Comparison of ENCODE assay signal across 20 cellular contexts in the genomic region with DNA sequence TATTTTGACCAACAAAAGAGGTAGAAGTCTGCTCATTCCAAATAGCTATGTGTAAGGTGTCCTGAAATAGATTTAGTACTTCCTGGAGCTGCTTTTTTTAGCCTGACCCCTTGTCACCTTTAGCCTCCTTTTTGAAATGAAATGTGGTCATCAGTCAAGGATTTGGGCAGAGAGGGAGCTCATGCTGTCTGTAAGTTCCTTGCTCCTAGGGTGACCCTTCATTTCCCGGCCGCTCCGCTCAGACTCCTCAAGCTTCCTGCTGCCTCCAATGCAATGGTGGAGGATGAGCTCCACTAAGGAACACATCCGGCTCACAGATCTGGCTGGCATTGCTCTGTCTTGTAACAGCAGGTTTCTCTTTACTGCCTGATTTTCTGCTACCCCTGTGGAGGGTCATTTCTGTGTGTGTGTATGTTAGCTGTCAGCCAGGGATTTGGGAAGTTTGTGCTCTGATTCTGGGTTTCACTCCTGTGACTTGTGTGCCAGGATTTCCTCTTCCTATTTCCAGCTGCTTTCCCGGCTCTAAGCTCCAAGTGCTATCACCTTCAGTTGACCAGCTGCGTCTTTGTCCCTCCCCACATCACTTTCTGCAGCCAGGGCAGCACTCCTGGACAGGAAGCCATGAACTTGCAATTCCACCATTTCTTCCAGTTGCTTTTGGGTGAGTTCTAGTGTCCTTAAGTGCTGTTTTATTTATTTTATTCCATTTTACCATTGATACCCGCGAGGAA.
A peak's percentile ranks its signal among the peaks of the same experiment; 100 is the strongest.
DNase-seq lines count a peak whose midpoint lies in the region; ATAC-seq, FAIRE-seq and TF ChIP-seq lines count a peak whose summit lies in the region.
"Had no signal": no experiment of that assay in that cellular context is flagged by ENCODE, and none has a peak within 500 bp of the region (broad histone marks: within the 10 kb centered on the region; RNA-seq: fewer than 3 reads in every experiment).

No MANE protein-coding gene starts in this region.

- no peak overlapping the region for H2BK5ac ChIP-seq in H1 (ENCODE audit: low read depth, low read length)

- no peak for TF ChIP-seq EP300 in H1 (IDR thresholded peaks at IDR 0.05; ENCODE audit: borderline replicate concordance in 1 of 2, low read depth in 2 of 2, low read length in 2 of 2)

- TF ChIP-seq CTCF in H1 (IDR thresholded peaks at IDR 0.05; ENCODE audit: control extremely low read depth in 1 of 3, insufficient read depth in 1 of 3, low read depth in 1 of 3, low read length in 3 of 3) (no peak), psoas muscle (IDR thresholded peaks at IDR 0.05) (no peak)

- peak overlapping the region; percentile 74 for H2AFZ ChIP-seq in H1 (ENCODE audit: low read length)

- WGBS in H1 (ENCODE audit: extremely low coverage in 1 of 2, insufficient coverage in 1 of 2, insufficient read length in 1 of 2, insufficient replicate concordance in 2 of 2, low coverage in 1 of 2, low lambda C conversion rate in 2 of 2, missing lambda C conversion rate in 1 of 2), 2 experiments = 92% methylated on average over 8 of the region's 8 CpGs; no CpG with 5 or more reads in 1 of the 2 experiments
- 25 to 37% (median 25%) methylated on average over 8 of the region's 8 CpGs for WGBS in psoas muscle, 3 donors

- no peak for TF ChIP-seq POLR2A in H1 (IDR thresholded peaks at IDR 0.05; ENCODE audit: control extremely low read depth in 1 of 2, low read depth in 2 of 2, low read length in 2 of 2)

- no peak overlapping the region for H4K91ac ChIP-seq in H1 (replicated peaks; ENCODE audit: insufficient read length, low read length)

- H3K79me1 ChIP-seq in H1 (ENCODE audit: low read depth, low read length) = no peaks in the 10 kb centered on the region

- H3K27me3 ChIP-seq in H1 (replicated peaks in 1 of 4; ENCODE audit: control insufficient read depth in 3 of 4, extremely low read depth in 1 of 4, insufficient read depth in 3 of 4, low read length in 3 of 4) (no peaks in the 10 kb centered on the region), psoas muscle (ENCODE audit: insufficient read depth in 3 of 3, low read length in 2 of 3) (no peaks in the 10 kb centered on the region)
- H3K27me3 ChIP-seq: Peyer's patch had no signal

- H2BK15ac ChIP-seq in H1 (ENCODE audit: low read length) = no peak overlapping the region

- H3K23me2 ChIP-seq in H1 (ENCODE audit: low read depth, low read length) = no peaks in the 10 kb centered on the region

- H3K9ac ChIP-seq in H1 (replicated peaks in 1 of 4; ENCODE audit: extremely low read depth in 1 of 4, low read depth in 3 of 4, low read length in 3 of 4) = no peak overlapping the region
- H3K9ac ChIP-seq: SK-N-SH had no signal

- no peak overlapping the region for H3K56ac ChIP-seq in H1 (replicated peaks; ENCODE audit: insufficient read length, low read depth, low read length)

- H3K9me3 ChIP-seq in H1 (ENCODE audit: insufficient read depth in 2 of 2, low read depth in 1 of 2, low read length in 1 of 2) (0 out of 4 replicates have a peak, but pooled peaks cover 0 to 2% of the 10 kb centered on the region in 2 experiments), psoas muscle (no peaks in the 10 kb centered on the region)
- H3K9me3 ChIP-seq: HAP-1, Peyer's patch, SK-N-SH had no signal

- no peak for TF ChIP-seq RAD21 in H1 (IDR thresholded peaks at IDR 0.05 in 1 of 2, conservative IDR thresholded peaks at IDR 0.05 in 1 of 2; ENCODE audit: low read depth in 2 of 2, low read length in 2 of 2)

- DNase-seq in NCI-H69 (lab: John Stamatoyannopoulos, UW) = peak; percentile 12
- no peak for DNase-seq in H1 (ENCODE audit: low read depth in 1 of 2, low spot score in 2 of 2)
- peak; percentile 38 for DNase-seq in left ventricle myocardium superior
- DNase-seq in psoas muscle = no peak
- DNase-seq in SHP77 (lab: John Stamatoyannopoulos, UW) = no peak
- no peak for DNase-seq in activated effector memory CD4-positive, alpha-beta T cell treated with anti-CD3 and anti-CD28 coated beads, Interleukin-2, amount 50 U/mL, for 16 hours
- DNase-seq: ACHN; DMS79 treated with DMSO at 0.1 percent for 48 hours; IMR-90; NCI-H1417; NCI-H187 treated with DMSO at 0.1 percent for 48 hours; NCI-H345; NCI-H524 treated with DMSO at 0.1 percent for 48 hours; NK-92 treated with Interleukin-12 subunit alpha and Interleukin-12 subunit beta, amount 100 ng/mL, for 24 hours; Peyer's patch; SHP77 treated with DMSO at 0.1 percent for 48 hours; SK-N-SH had no signal

- H4K5ac ChIP-seq in H1 (ENCODE audit: insufficient read length, low read depth, low read length) = no peak overlapping the region

- H3K4me1 ChIP-seq in H1 (replicated peaks in 1 of 4; ENCODE audit: control insufficient read depth in 3 of 4, insufficient read depth in 4 of 4, low read length in 3 of 4) (no peaks in the 10 kb centered on the region), psoas muscle (peaks cover 19% of the 10 kb centered on the region)
- H3K4me1 ChIP-seq: HAP-1, Peyer's patch had no signal

- H3K4ac ChIP-seq in H1 (replicated peaks; ENCODE audit: insufficient read length, low read depth, low read length) = no peak overlapping the region

- H3K36me3 ChIP-seq in H1 (ENCODE audit: control insufficient read depth in 2 of 4, insufficient read depth in 4 of 4, low read length in 3 of 4) (no peaks in the 10 kb centered on the region), psoas muscle (ENCODE audit: insufficient read depth in 1 of 2, low read depth in 1 of 2) (no peaks in the 10 kb centered on the region)
- H3K36me3 ChIP-seq: HAP-1, Peyer's patch had no signal

- peak; percentile 84 for ATAC-seq in left ventricle myocardium superior
- ATAC-seq in psoas muscle = peak; percentile 71 to 94 (median 88)
- ATAC-seq in HG03521 (IDR thresholded peaks at IDR 0.05; ENCODE audit: unreplicated experiment) = no peak

- H3K23ac ChIP-seq in H1 (ENCODE audit: insufficient read length) = no peak overlapping the region

- H3K4me2 ChIP-seq in H1 (ENCODE audit: insufficient read depth in 1 of 2, low read depth in 2 of 2, low read length in 2 of 2) = no peak overlapping the region
- H3K4me2 ChIP-seq: SK-N-SH had no signal

- CTCF ChIA-PET in H1 (lab: Charles Lee; ENCODE audit: partially characterized antibody) = interaction anchor here (0.6 to 1.8 kb wide), 2 partner anchors 197 to 198 kb away, joined by 3 to 4 read pairs; no protein-coding TSS in a partner anchor

- H2BK12ac ChIP-seq in H1 (ENCODE audit: low read depth, low read length) = no peak overlapping the region

- H4K8ac ChIP-seq in H1 (ENCODE audit: extremely low read depth, insufficient read depth, low read length) = no peak overlapping the region

- no peak overlapping the region for H3K4me3 ChIP-seq in H1 (ENCODE audit: extremely low read depth in 1 of 4, insufficient read depth in 2 of 4, low read depth in 3 of 4, low read length in 4 of 4)
- H3K4me3 ChIP-seq in psoas muscle = no peak overlapping the region
- H3K4me3 ChIP-seq: HAP-1, Peyer's patch had no signal

- no peak overlapping the region for H2BK20ac ChIP-seq in H1 (ENCODE audit: low read length)

- no peak overlapping the region for H2AK5ac ChIP-seq in H1 (ENCODE audit: low read depth, low read length)

- no peak overlapping the region for H3K18ac ChIP-seq in H1 (ENCODE audit: extremely low read depth, low read length)

- no peaks in the 10 kb centered on the region for H3K79me2 ChIP-seq in H1 (ENCODE audit: control insufficient read depth in 1 of 2, insufficient read depth in 2 of 2, low read length in 2 of 2)

- H3K14ac ChIP-seq in H1 (ENCODE audit: insufficient read length) = no peak overlapping the region

- no peak for FAIRE-seq in H1 (lab: Jason Lieb, UNC)

- H2BK120ac ChIP-seq in H1 (replicated peaks; ENCODE audit: low read depth, low read length) = no peak overlapping the region

- POLR2A ChIA-PET in H1 (lab: Charles Lee; ENCODE audit: partially characterized antibody) = no interaction called here

- H3K27ac ChIP-seq in H1 (ENCODE audit: low read depth, low read length) (no peak overlapping the region), psoas muscle (peak overlapping the region; percentile 62)
- H3K27ac ChIP-seq: C4-2B, Peyer's patch had no signal

- intact Hi-C loops in left ventricle myocardium superior (cut with micrococcal nuclease) = no loop called here
- intact Hi-C loops in psoas muscle (cut with DNase I) = no loop called here

- H4K20me1 ChIP-seq in H1 (replicated peaks in 1 of 2; ENCODE audit: control insufficient read depth in 1 of 2, insufficient read depth in 2 of 2, low read length in 2 of 2) = no peaks in the 10 kb centered on the region

TF ChIP-seq in H1, 55 proteins besides CTCF, POLR2A, EP300 and RAD21 (continues in another document):
- TF ChIP-seq TCF12 (IDR thresholded peaks at IDR 0.05; ENCODE audit: low read depth, low read length) (no peak), TAF1 (IDR thresholded peaks at IDR 0.05; ENCODE audit: low read depth, low read length) (no peak), SP2 (IDR thresholded peaks at IDR 0.05; ENCODE audit: low read length) (no peak), TBP (IDR thresholded peaks at IDR 0.05; ENCODE audit: low read depth, low read length) (no peak), HDAC2 (IDR thresholded peaks at IDR 0.05; ENCODE audit: borderline replicate concordance in 1 of 2, low read depth in 2 of 2, low read length in 2 of 2) (no peak), GABPA (IDR thresholded peaks at IDR 0.05; ENCODE audit: borderline replicate concordance, insufficient read depth, low read length) (no peak), SAP30 (IDR thresholded peaks at IDR 0.05; ENCODE audit: insufficient read depth, insufficient replicate concordance, low read length) (no peak), YY1 (IDR thresholded peaks at IDR 0.05; ENCODE audit: low read depth, low read length) (no peak), POLR2AphosphoS5 (IDR thresholded peaks at IDR 0.05; ENCODE audit: low read depth, low read length) (no peak), KDM4A (IDR thresholded peaks at IDR 0.05; ENCODE audit: low read depth, low read length, severe bottlenecking) (no peak), EZH2 (IDR thresholded peaks at IDR 0.05; ENCODE audit: low read depth, low read length, severe bottlenecking) (no peak), CBX5 (IDR thresholded peaks at IDR 0.05; ENCODE audit: low read depth, low read length) (no peak)
- TF ChIP-seq, protein P1, sequence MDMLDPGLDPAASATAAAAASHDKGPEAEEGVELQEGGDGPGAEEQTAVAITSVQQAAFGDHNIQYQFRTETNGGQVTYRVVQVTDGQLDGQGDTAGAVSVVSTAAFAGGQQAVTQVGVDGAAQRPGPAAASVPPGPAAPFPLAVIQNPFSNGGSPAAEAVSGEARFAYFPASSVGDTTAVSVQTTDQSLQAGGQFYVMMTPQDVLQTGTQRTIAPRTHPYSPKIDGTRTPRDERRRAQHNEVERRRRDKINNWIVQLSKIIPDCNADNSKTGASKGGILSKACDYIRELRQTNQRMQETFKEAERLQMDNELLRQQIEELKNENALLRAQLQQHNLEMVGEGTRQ (IDR thresholded peaks at IDR 0.05; ENCODE audit: low read length) = no peak
- TF ChIP-seq, protein P2, sequence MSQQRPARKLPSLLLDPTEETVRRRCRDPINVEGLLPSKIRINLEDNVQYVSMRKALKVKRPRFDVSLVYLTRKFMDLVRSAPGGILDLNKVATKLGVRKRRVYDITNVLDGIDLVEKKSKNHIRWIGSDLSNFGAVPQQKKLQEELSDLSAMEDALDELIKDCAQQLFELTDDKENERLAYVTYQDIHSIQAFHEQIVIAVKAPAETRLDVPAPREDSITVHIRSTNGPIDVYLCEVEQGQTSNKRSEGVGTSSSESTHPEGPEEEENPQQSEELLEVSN (IDR thresholded peaks at IDR 0.05) = no peak

Comparison
In these comparisons a context has a peak if more than half of its experiments do, and no peak if none do; other contexts are left out.
1. DNase-seq: peak in NCI-H69 (single experiment) and left ventricle myocardium superior (single experiment); none in H1 (0 of 2), psoas muscle (0 of 2), SHP77 (0 of 2) and activated effector memory CD4-positive, alpha-beta T cell treated with anti-CD3 and anti-CD28 coated beads, Interleukin-2, amount 50 U/mL, for 16 hours (single experiment).